8 cellular contexts compared by ENCODE assay signal in genomic region chr1:185439727-185440415, GRCh38.
DNase-seq lines count a peak whose midpoint lies in the region; ATAC-seq and TF ChIP-seq lines count a peak whose summit lies in the region.

No MANE protein-coding gene starts in this region.

- no peak overlapping the region for H3K4me3 Mint-ChIP-seq in activated T-helper 2 cell treated with anti-CD3 and anti-CD28 coated beads, Interferon-gamma antibody, Interleukin-2, Interleukin-4, amounts not matched to agents 10 μg/mL and 5 μg/mL and 100 μg/mL, durations not matched to agents 14 hours and 24 hours and 36 hours (ENCODE audit: low read depth)
- H3K4me3 Mint-ChIP-seq in mesothelial cell of epicardium: no peak overlapping the region

- H3K4me1 Mint-ChIP-seq in activated T-helper 2 cell treated with anti-CD3 and anti-CD28 coated beads, Interferon-gamma antibody, Interleukin-2, Interleukin-4, amounts not matched to agents 10 μg/mL and 5 μg/mL and 100 μg/mL, durations not matched to agents 14 hours and 24 hours and 36 hours (ENCODE audit: low read depth): peaks cover 19% of the 10 kb centered on the region
- peaks cover 34% of the 10 kb centered on the region for H3K4me1 Mint-ChIP-seq in mesothelial cell of epicardium

- H3K9me3 ChIP-seq in lung (ENCODE audit: control insufficient read depth in 2 of 2, insufficient read depth in 1 of 2, low read length in 1 of 2) (no peaks in the 10 kb centered on the region), Peyer's patch (no peaks in the 10 kb centered on the region)

- DNase-seq in GM03348 (ENCODE audit: low spot score): peak; percentile 58
- peak; percentile 44 for DNase-seq in activated T-helper 2 cell treated with anti-CD3 and anti-CD28 coated beads, Interferon-gamma antibody, Interleukin-2, Interleukin-4, amounts not matched to agents 10 μg/mL and 5 μg/mL and 100 μg/mL, durations not matched to agents 14 hours and 24 hours and 36 hours (ENCODE audit: low spot score)
- no peak for DNase-seq in lung (ENCODE audit: low spot score)
- no peak for DNase-seq in NCI-H1436 (lab: John Stamatoyannopoulos, UW)
- no peak for DNase-seq in mesothelial cell of epicardium (ENCODE audit: low spot score in 2 of 2, unreplicated experiment in 2 of 2)
- DNase-seq in Peyer's patch: no peak

- H3K27ac ChIP-seq in lung (ENCODE audit: low read depth in 1 of 2, low read length in 1 of 2) (peak overlapping the region; percentile 9 to 35), Peyer's patch (peak overlapping the region in 1 of 4 donors; percentile 27)

- H3K9me3 Mint-ChIP-seq in activated T-helper 2 cell treated with anti-CD3 and anti-CD28 coated beads, Interferon-gamma antibody, Interleukin-2, Interleukin-4, amounts not matched to agents 10 μg/mL and 5 μg/mL and 100 μg/mL, durations not matched to agents 14 hours and 24 hours and 36 hours: peaks cover 3% of the 10 kb centered on the region
- H3K9me3 Mint-ChIP-seq in mesothelial cell of epicardium: no peaks in the 10 kb centered on the region

- no peak overlapping the region for H3K27ac Mint-ChIP-seq in activated T-helper 2 cell treated with anti-CD3 and anti-CD28 coated beads, Interferon-gamma antibody, Interleukin-2, Interleukin-4, amounts not matched to agents 10 μg/mL and 5 μg/mL and 100 μg/mL, durations not matched to agents 14 hours and 24 hours and 36 hours
- no peak overlapping the region for H3K27ac Mint-ChIP-seq in mesothelial cell of epicardium

- H3K36me3 Mint-ChIP-seq in activated T-helper 2 cell treated with anti-CD3 and anti-CD28 coated beads, Interferon-gamma antibody, Interleukin-2, Interleukin-4, amounts not matched to agents 10 μg/mL and 5 μg/mL and 100 μg/mL, durations not matched to agents 14 hours and 24 hours and 36 hours (ENCODE audit: low read depth): peaks cover 3% of the 10 kb centered on the region
- H3K36me3 Mint-ChIP-seq in mesothelial cell of epicardium: no peaks in the 10 kb centered on the region

- H3K4me3 ChIP-seq in lung: no peak overlapping the region
- H3K4me3 ChIP-seq in Peyer's patch: no peak overlapping the region

- no peaks in the 10 kb centered on the region for H3K36me3 ChIP-seq in lung (ENCODE audit: control insufficient read depth in 2 of 2, insufficient read depth in 2 of 2, low read length in 2 of 2)
- no peaks in the 10 kb centered on the region for H3K36me3 ChIP-seq in Peyer's patch

- intact Hi-C loops in activated T-helper 2 cell treated with anti-CD3 and anti-CD28 coated beads, Interferon-gamma antibody, Interleukin-2, Interleukin-4, amounts not matched to agents 10 μg/mL and 5 μg/mL and 100 μg/mL, durations not matched to agents 14 hours and 24 hours and 36 hours (cut with micrococcal nuclease): loop anchor here (1.0 to 10.0 kb wide), 10 partner anchors 19 to 685 kb away; partner anchors contain the start of genes EDEM3, IVNS1ABP, SWT1 and TRMT1L

- no peak for TF ChIP-seq POLR2A in Peyer's patch (IDR thresholded peaks at IDR 0.05)

- TF ChIP-seq CTCF in lung (IDR thresholded peaks at IDR 0.05; ENCODE audit: control extremely low read depth, extremely low read depth): no peak
- TF ChIP-seq CTCF in mesothelial cell of epicardium (IDR thresholded peaks at IDR 0.05; ENCODE audit: unreplicated experiment): no peak
- TF ChIP-seq CTCF in Peyer's patch (IDR thresholded peaks at IDR 0.05): no peak

- H3K4me1 ChIP-seq in lung (ENCODE audit: control insufficient read depth in 2 of 2, insufficient read depth in 2 of 2, low read length in 2 of 2) (peaks cover 2 to 13% of the 10 kb centered on the region in 2 donors), Peyer's patch (peaks cover 0 to 8% (median 0%) of the 10 kb centered on the region in 4 donors)

- H3K27me3 Mint-ChIP-seq in activated T-helper 2 cell treated with anti-CD3 and anti-CD28 coated beads, Interferon-gamma antibody, Interleukin-2, Interleukin-4, amounts not matched to agents 10 μg/mL and 5 μg/mL and 100 μg/mL, durations not matched to agents 14 hours and 24 hours and 36 hours (ENCODE audit: low read depth): no peaks in the 10 kb centered on the region
- no peaks in the 10 kb centered on the region for H3K27me3 Mint-ChIP-seq in mesothelial cell of epicardium (ENCODE audit: low read depth)

- 45 to 53% methylated on average over 1 of the region's 1 CpG for WGBS in lung, 2 donors

- no peaks in the 10 kb centered on the region for H3K27me3 ChIP-seq in lung (ENCODE audit: control insufficient read depth, insufficient read depth)
- no peaks in the 10 kb centered on the region for H3K27me3 ChIP-seq in Peyer's patch

- ATAC-seq in GM19467 (IDR thresholded peaks at IDR 0.05; ENCODE audit: unreplicated experiment) (peak; percentile 86), HG03442 (IDR thresholded peaks at IDR 0.05; ENCODE audit: unreplicated experiment) (peak; percentile 77), lung (ENCODE audit: insufficient read depth, low FRiP score) (peak; percentile 46)

Comparison
In these comparisons a context has a peak if more than half of its experiments do, and no peak if none do; other contexts are left out.
1. DNase-seq: peak in GM03348 (single experiment) and activated T-helper 2 cell treated with anti-CD3 and anti-CD28 coated beads, Interferon-gamma antibody, Interleukin-2, Interleukin-4, amounts not matched to agents 10 μg/mL and 5 μg/mL and 100 μg/mL, durations not matched to agents 14 hours and 24 hours and 36 hours (single experiment); none in lung (single experiment), NCI-H1436 (single experiment), mesothelial cell of epicardium (0 of 2) and Peyer's patch (0 of 3).
2. Peak in every context shown above with its lines, with median percentiles within 50 percentile points of each other: ATAC-seq.